In genomic region chr5:176040105-176040801, GRCh38 we compare ENCODE assay signal across 7 cellular contexts.
DNase-seq lines count a peak whose midpoint lies in the region; ATAC-seq and TF ChIP-seq lines count a peak whose summit lies in the region.
"Not testable (repeated sequence)": the region's sequence is repeated elsewhere in the genome, so short reads cannot be mapped to it uniquely, and the experiment has no call there.

No MANE protein-coding gene starts in this region.

- peaks cover 33% of the 10 kb centered on the region for H3K4me1 Mint-ChIP-seq in CD8-positive, alpha-beta T cell (ENCODE audit: low read depth)
- peaks cover 41 to 62% (median 47%) of the 10 kb centered on the region in 3 donors for H3K4me1 Mint-ChIP-seq in T-cell
- H3K4me1 Mint-ChIP-seq in stimulated activated effector memory CD8-positive, alpha-beta T cell treated with anti-CD3 and anti-CD28 coated beads, Interleukin-12 subunit alpha, Interleukin-12 subunit beta, amount 100 ng/mL, for 72 hours = peaks cover 18% of the 10 kb centered on the region

- peak overlapping the region; percentile 50 for H3K27ac Mint-ChIP-seq in CD8-positive, alpha-beta T cell
- H3K27ac Mint-ChIP-seq in T-cell = peak overlapping the region; percentile 89 to 90
- H3K27ac Mint-ChIP-seq in stimulated activated effector memory CD8-positive, alpha-beta T cell treated with anti-CD3 and anti-CD28 coated beads, Interleukin-12 subunit alpha, Interleukin-12 subunit beta, amount 100 ng/mL, for 72 hours = peak overlapping the region; percentile 69

- peaks cover 37% of the 10 kb centered on the region for H3K4me1 ChIP-seq in CD8-positive, alpha-beta T cell (ENCODE audit: insufficient read depth, low read length)

- not testable (repeated sequence) for H3K9me3 ChIP-seq in CD8-positive, alpha-beta T cell (ENCODE audit: low read length)

- not testable (repeated sequence) for TF ChIP-seq CTCF in CD8-positive, alpha-beta T cell (IDR thresholded peaks at IDR 0.05); coronary artery (IDR thresholded peaks at IDR 0.05)

- H3K9me3 Mint-ChIP-seq in CD8-positive, alpha-beta T cell; T-cell; stimulated activated effector memory CD8-positive, alpha-beta T cell treated with anti-CD3 and anti-CD28 coated beads, Interleukin-12 subunit alpha, Interleukin-12 subunit beta, amount 100 ng/mL, for 72 hours: not testable (repeated sequence)

- CTCF ChIA-PET in CD8-positive, alpha-beta T cell (lab: Charles Lee); T-cell (lab: Charles Lee): not testable (repeated sequence)

- POLR2A ChIA-PET in CD8-positive, alpha-beta T cell (lab: Charles Lee); T-cell (lab: Charles Lee): not testable (repeated sequence)

- not testable (repeated sequence) for ATAC-seq in CD8-positive, alpha-beta T cell; T-cell (replicated peaks in 1 of 4)
- ATAC-seq in Right ventricle myocardium inferior = peak; percentile 17
- ATAC-seq in stimulated activated effector memory CD8-positive, alpha-beta T cell treated with anti-CD3 and anti-CD28 coated beads, Interleukin-12 subunit alpha, Interleukin-12 subunit beta, amount 100 ng/mL, for 72 hours = peak; percentile 27

- H3K27me3 ChIP-seq in CD8-positive, alpha-beta T cell (ENCODE audit: insufficient read depth, low read length) = not testable (repeated sequence)

- DNase-seq in CD8-positive, alpha-beta T cell; T-cell; Right ventricle myocardium inferior (ENCODE audit: missing footprints); stimulated activated effector memory CD8-positive, alpha-beta T cell treated with anti-CD3 and anti-CD28 coated beads, Interleukin-12 subunit alpha, Interleukin-12 subunit beta, amount 100 ng/mL, for 72 hours (ENCODE audit: low spot score in 2 of 2): not testable (repeated sequence)
- peak; percentile 53 for DNase-seq in activated effector memory CD4-positive, alpha-beta T cell treated with anti-CD3 and anti-CD28 coated beads, Interleukin-2, amount 50 U/mL, for 16 hours
- peak; percentile 58 for DNase-seq in coronary artery (ENCODE audit: low spot score)
- peak; percentile 78 for DNase-seq in mesenteric fat pad (ENCODE audit: low spot score)

- intact Hi-C loops in CD8-positive, alpha-beta T cell (cut with DNase I, micrococcal nuclease); Right ventricle myocardium inferior (cut with DNase I): not testable (repeated sequence)

- H3K36me3 Mint-ChIP-seq in CD8-positive, alpha-beta T cell; T-cell; stimulated activated effector memory CD8-positive, alpha-beta T cell treated with anti-CD3 and anti-CD28 coated beads, Interleukin-12 subunit alpha, Interleukin-12 subunit beta, amount 100 ng/mL, for 72 hours: not testable (repeated sequence)

- H3K4me3 Mint-ChIP-seq in CD8-positive, alpha-beta T cell; stimulated activated effector memory CD8-positive, alpha-beta T cell treated with anti-CD3 and anti-CD28 coated beads, Interleukin-12 subunit alpha, Interleukin-12 subunit beta, amount 100 ng/mL, for 72 hours: not testable (repeated sequence)
- peak overlapping the region in 1 of 3 donors; percentile 22 for H3K4me3 Mint-ChIP-seq in T-cell

- H3K36me3 ChIP-seq in CD8-positive, alpha-beta T cell (ENCODE audit: insufficient read depth, low read length) = not testable (repeated sequence)

- H3K27me3 Mint-ChIP-seq in CD8-positive, alpha-beta T cell (ENCODE audit: low read depth); T-cell: not testable (repeated sequence)

- H3K4me3 ChIP-seq in CD8-positive, alpha-beta T cell (ENCODE audit: low read depth, low read length); coronary artery: not testable (repeated sequence)

- not testable (repeated sequence) for H3K27ac ChIP-seq in CD8-positive, alpha-beta T cell (ENCODE audit: low read depth, low read length); coronary artery
